ENCODE assay signal across 1 cellular context in genomic region chr2:231065966-231066365, GRCh38.
TF ChIP-seq lines count a peak whose summit lies in the region.

No MANE protein-coding gene starts in this region.

TF ChIP-seq in HepG2, 621 proteins besides CTCF, POLR2A, EP300 and RAD21 (continued from another document and continues in another):
- TF ChIP-seq, protein P1, sequence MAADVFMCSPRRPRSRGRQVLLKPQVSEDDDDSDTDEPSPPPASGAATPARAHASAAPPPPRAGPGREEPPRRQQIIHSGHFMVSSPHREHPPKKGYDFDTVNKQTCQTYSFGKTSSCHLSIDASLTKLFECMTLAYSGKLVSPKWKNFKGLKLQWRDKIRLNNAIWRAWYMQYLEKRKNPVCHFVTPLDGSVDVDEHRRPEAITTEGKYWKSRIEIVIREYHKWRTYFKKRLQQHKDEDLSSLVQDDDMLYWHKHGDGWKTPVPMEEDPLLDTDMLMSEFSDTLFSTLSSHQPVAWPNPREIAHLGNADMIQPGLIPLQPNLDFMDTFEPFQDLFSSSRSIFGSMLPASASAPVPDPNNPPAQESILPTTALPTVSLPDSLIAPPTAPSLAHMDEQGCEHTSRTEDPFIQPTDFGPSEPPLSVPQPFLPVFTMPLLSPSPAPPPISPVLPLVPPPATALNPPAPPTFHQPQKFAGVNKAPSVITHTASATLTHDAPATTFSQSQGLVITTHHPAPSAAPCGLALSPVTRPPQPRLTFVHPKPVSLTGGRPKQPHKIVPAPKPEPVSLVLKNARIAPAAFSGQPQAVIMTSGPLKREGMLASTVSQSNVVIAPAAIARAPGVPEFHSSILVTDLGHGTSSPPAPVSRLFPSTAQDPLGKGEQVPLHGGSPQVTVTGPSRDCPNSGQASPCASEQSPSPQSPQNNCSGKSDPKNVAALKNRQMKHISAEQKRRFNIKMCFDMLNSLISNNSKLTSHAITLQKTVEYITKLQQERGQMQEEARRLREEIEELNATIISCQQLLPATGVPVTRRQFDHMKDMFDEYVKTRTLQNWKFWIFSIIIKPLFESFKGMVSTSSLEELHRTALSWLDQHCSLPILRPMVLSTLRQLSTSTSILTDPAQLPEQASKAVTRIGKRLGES (CRISPR knock-in tag; IDR thresholded peaks at IDR 0.05; ENCODE audit: borderline replicate concordance) = no peak
- no peak for TF ChIP-seq ETV5 (CRISPR knock-in tag; IDR thresholded peaks at IDR 0.05; ENCODE audit: borderline replicate concordance)
- TF ChIP-seq PHB2 (IDR thresholded peaks at IDR 0.05; ENCODE audit: partially characterized antibody) = no peak
- TF ChIP-seq CREBL2 (CRISPR knock-in tag; IDR thresholded peaks at IDR 0.05; ENCODE audit: borderline replicate concordance) = no peak
- TF ChIP-seq RARA (CRISPR knock-in tag; IDR thresholded peaks at IDR 0.05) = peak; percentile 88
- no peak for TF ChIP-seq NR2C2 (CRISPR knock-in tag; IDR thresholded peaks at IDR 0.05; ENCODE audit: borderline replicate concordance)
- TF ChIP-seq, protein P2, sequence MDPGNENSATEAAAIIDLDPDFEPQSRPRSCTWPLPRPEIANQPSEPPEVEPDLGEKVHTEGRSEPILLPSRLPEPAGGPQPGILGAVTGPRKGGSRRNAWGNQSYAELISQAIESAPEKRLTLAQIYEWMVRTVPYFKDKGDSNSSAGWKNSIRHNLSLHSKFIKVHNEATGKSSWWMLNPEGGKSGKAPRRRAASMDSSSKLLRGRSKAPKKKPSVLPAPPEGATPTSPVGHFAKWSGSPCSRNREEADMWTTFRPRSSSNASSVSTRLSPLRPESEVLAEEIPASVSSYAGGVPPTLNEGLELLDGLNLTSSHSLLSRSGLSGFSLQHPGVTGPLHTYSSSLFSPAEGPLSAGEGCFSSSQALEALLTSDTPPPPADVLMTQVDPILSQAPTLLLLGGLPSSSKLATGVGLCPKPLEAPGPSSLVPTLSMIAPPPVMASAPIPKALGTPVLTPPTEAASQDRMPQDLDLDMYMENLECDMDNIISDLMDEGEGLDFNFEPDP (CRISPR knock-in tag; conservative IDR thresholded peaks at IDR 0.05) = no peak
- TF ChIP-seq HNF1A (IDR thresholded peaks at IDR 0.05; ENCODE audit: low read depth) = no peak
- no peak for TF ChIP-seq HNF1A (CRISPR knock-in tag; IDR thresholded peaks at IDR 0.05; ENCODE audit: borderline replicate concordance)
- no peak for TF ChIP-seq ATF7-NPFF (CRISPR knock-in tag; IDR thresholded peaks at IDR 0.05; ENCODE audit: low read depth)
- no peak for TF ChIP-seq ZNF232 (CRISPR knock-in tag; IDR thresholded peaks at IDR 0.05; ENCODE audit: borderline replicate concordance)
- TF ChIP-seq PREB (CRISPR knock-in tag; IDR thresholded peaks at IDR 0.05) = no peak
- no peak for TF ChIP-seq TOE1 (CRISPR knock-in tag; IDR thresholded peaks at IDR 0.05)
- TF ChIP-seq, protein P3, sequence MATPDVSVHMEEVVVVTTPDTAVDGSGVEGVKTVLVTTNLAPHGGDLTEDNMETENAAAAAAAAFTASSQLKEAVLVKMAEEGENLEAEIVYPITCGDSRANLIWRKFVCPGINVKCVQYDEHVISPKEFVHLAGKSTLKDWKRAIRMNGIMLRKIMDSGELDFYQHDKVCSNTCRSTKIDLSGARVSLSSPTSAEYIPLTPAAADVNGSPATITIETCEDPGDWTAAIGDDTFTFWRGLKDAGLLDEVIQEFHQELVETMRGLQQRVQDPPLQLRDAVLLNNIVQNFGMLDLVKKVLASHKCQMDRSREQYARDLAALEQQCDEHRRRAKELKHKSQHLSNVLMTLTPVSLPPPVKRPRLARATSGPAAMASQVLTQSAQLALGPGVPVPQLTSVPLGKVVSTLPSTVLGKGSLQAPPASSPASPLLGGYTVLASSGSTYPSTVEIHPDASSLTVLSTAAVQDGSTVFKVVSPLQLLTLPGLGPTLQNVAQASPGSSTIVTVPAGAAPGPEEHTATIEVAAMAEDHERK (CRISPR knock-in tag; IDR thresholded peaks at IDR 0.05; ENCODE audit: low read depth) = no peak
- no peak for TF ChIP-seq ZNF598 (CRISPR knock-in tag; IDR thresholded peaks at IDR 0.05; ENCODE audit: borderline replicate concordance)
- TF ChIP-seq EHMT2 (IDR thresholded peaks at IDR 0.05; ENCODE audit: borderline replicate concordance, low read depth, low read length) = no peak
- 0 out of 2 replicates have a peak, but pooled peaks have one; percentile 19 for TF ChIP-seq TGIF2 (CRISPR knock-in tag; IDR thresholded peaks at IDR 0.05)
- TF ChIP-seq MXD1 (CRISPR knock-in tag; IDR thresholded peaks at IDR 0.05) = no peak
- peak; percentile 73; the same call in 1 of the 2 replicates for TF ChIP-seq ZNF614 (CRISPR knock-in tag; IDR thresholded peaks at IDR 0.05; ENCODE audit: borderline replicate concordance)
- TF ChIP-seq ZNF484 (CRISPR knock-in tag; IDR thresholded peaks at IDR 0.05; ENCODE audit: borderline replicate concordance, low read depth) = no peak
- TF ChIP-seq LCORL (IDR thresholded peaks at IDR 0.05) = peak; percentile 51; the same call in 1 of the 2 replicates
- TF ChIP-seq LCORL (CRISPR knock-in tag; IDR thresholded peaks at IDR 0.05) = peak; percentile 69; the same call in 1 of the 2 replicates
- TF ChIP-seq, protein P4, sequence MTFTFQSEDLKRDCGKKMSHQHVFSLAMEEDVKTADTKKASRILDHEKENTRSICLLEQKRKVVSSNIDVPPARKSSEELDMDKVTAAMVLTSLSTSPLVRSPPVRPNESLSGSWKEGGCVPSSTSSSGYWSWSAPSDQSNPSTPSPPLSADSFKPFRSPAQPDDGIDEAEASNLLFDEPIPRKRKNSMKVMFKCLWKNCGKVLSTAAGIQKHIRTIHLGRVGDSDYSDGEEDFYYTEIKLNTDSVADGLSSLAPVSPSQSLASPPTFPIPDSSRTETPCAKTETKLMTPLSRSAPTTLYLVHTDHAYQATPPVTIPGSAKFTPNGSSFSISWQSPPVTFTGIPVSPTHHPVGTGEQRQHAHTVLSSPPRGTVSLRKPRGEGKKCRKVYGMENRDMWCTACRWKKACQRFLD (CRISPR knock-in tag; IDR thresholded peaks at IDR 0.05; ENCODE audit: borderline replicate concordance) = no peak
- TF ChIP-seq ZNF142 (CRISPR knock-in tag; IDR thresholded peaks at IDR 0.05) = no peak
- TF ChIP-seq PPARG (CRISPR knock-in tag; conservative IDR thresholded peaks at IDR 0.05) = peak; percentile 59; the same call in 1 of the 2 replicates
- TF ChIP-seq KLF15 (CRISPR knock-in tag; IDR thresholded peaks at IDR 0.05; ENCODE audit: borderline replicate concordance) = no peak
- no peak for TF ChIP-seq ZUFSP (CRISPR knock-in tag; IDR thresholded peaks at IDR 0.05; ENCODE audit: borderline replicate concordance)
- TF ChIP-seq ZNF501 (CRISPR knock-in tag; IDR thresholded peaks at IDR 0.05) = no peak
- TF ChIP-seq HOXA3 (CRISPR knock-in tag; IDR thresholded peaks at IDR 0.05) = no peak
- no peak for TF ChIP-seq ZXDC (CRISPR knock-in tag; IDR thresholded peaks at IDR 0.05)
- TF ChIP-seq ZNF7 (CRISPR knock-in tag; IDR thresholded peaks at IDR 0.05) = no peak
- no peak for TF ChIP-seq ZFP62 (CRISPR knock-in tag; IDR thresholded peaks at IDR 0.05)
